In genomic region chr14:105912641-105913180, GRCh38 we compare ENCODE assay signal across 26 cellular contexts.
DNase-seq lines count a peak whose midpoint lies in the region; ATAC-seq and TF ChIP-seq lines count a peak whose summit lies in the region.
"Had no signal": no experiment of that assay in that cellular context is flagged by ENCODE, and none has a peak within 500 bp of the region (broad histone marks: within the 10 kb centered on the region; RNA-seq: fewer than 3 reads in every experiment).

No MANE protein-coding gene starts in this region.

- H3K27me3 ChIP-seq in RWPE2 (ENCODE audit: insufficient read depth, poor library complexity, severe bottlenecking), result no peaks in the 10 kb centered on the region
- H3K27me3 ChIP-seq: BE2C had no signal

- peaks cover 12% of the 10 kb centered on the region for H3K4me1 Mint-ChIP-seq in memory B cell
- peaks cover 11 to 40% of the 10 kb centered on the region in 2 donors for H3K4me1 Mint-ChIP-seq in stimulated activated naive B cell treated with anti-CD40 and anti-IgM and Interleukin-4, amounts not matched to agents 10 μg/mL and 1 μg/mL and 100 μg/mL, for 72 hours
- no peaks in the 10 kb centered on the region for H3K4me1 Mint-ChIP-seq in endothelial cell (ENCODE audit: unreplicated experiment)
- H3K4me1 Mint-ChIP-seq: CD14-positive monocyte had no signal

- no peak for TF ChIP-seq CTCF in RWPE2 (IDR thresholded peaks at IDR 0.05; ENCODE audit: poor library complexity, severe bottlenecking)
- no peak for TF ChIP-seq CTCF in endothelial cell (IDR thresholded peaks at IDR 0.05; ENCODE audit: unreplicated experiment)

- no peaks in the 10 kb centered on the region for H3K36me3 ChIP-seq in RWPE2 (ENCODE audit: low read depth)
- H3K36me3 ChIP-seq: BE2C, HAP-1 had no signal

- no peak overlapping the region for H3K27ac ChIP-seq in RWPE2 (ENCODE audit: poor library complexity, severe bottlenecking)
- H3K27ac ChIP-seq: 22Rv1, KMS-11, PC-9 had no signal

- H3K27me3 Mint-ChIP-seq in memory B cell, result no peaks in the 10 kb centered on the region
- H3K27me3 Mint-ChIP-seq in stimulated activated naive B cell treated with anti-CD40 and anti-IgM and Interleukin-4, amounts not matched to agents 10 μg/mL and 1 μg/mL and 100 μg/mL, for 72 hours, result no peaks in the 10 kb centered on the region
- H3K27me3 Mint-ChIP-seq in endothelial cell (ENCODE audit: unreplicated experiment), result peaks cover 23% of the 10 kb centered on the region

- H3K9me3 ChIP-seq in RWPE2 (ENCODE audit: severe bottlenecking), result no peaks in the 10 kb centered on the region
- H3K9me3 ChIP-seq: BE2C, HAP-1 had no signal

- H3K4me3 Mint-ChIP-seq in memory B cell, result peak overlapping the region; percentile 58
- H3K4me3 Mint-ChIP-seq in stimulated activated naive B cell treated with anti-CD40 and anti-IgM and Interleukin-4, amounts not matched to agents 10 μg/mL and 1 μg/mL and 100 μg/mL, for 72 hours, result peak overlapping the region; percentile 25 to 35
- H3K4me3 Mint-ChIP-seq in endothelial cell (ENCODE audit: unreplicated experiment), result no peak overlapping the region
- H3K4me3 Mint-ChIP-seq: CD14-positive monocyte, HFFc6 had no signal

- H3K4me1 ChIP-seq in RWPE2 (ENCODE audit: insufficient read depth, poor library complexity, severe bottlenecking), result no peaks in the 10 kb centered on the region
- H3K4me1 ChIP-seq: HAP-1 had no signal

- H3K27ac Mint-ChIP-seq in memory B cell, result no peak overlapping the region
- peak overlapping the region; percentile 42 for H3K27ac Mint-ChIP-seq in stimulated activated naive B cell treated with anti-CD40 and anti-IgM and Interleukin-4, amounts not matched to agents 10 μg/mL and 1 μg/mL and 100 μg/mL, for 72 hours
- H3K27ac Mint-ChIP-seq in endothelial cell (ENCODE audit: unreplicated experiment), result no peak overlapping the region
- H3K27ac Mint-ChIP-seq: CD14-positive monocyte, HFFc6 had no signal

- DNase-seq in activated effector memory CD4-positive, alpha-beta T cell treated with anti-CD3 and anti-CD28 coated beads, Interleukin-2, amount 50 U/mL, for 16 hours, result peak; percentile 16
- DNase-seq in activated effector memory CD4-positive, alpha-beta T cell treated with Interleukin-2 at 50 U/mL for 16 hours, result no peak
- DNase-seq in RWPE2 (ENCODE audit: low spot score) (peak; percentile 24), memory B cell (ENCODE audit: low spot score in 2 of 2) (no peak), mucosa of gallbladder (ENCODE audit: low spot score) (no peak), endothelial cell (ENCODE audit: low spot score) (no peak)
- no peak for DNase-seq in stimulated activated naive B cell treated with anti-CD40 and anti-IgM and Interleukin-4, amounts not matched to agents 10 μg/mL and 1 μg/mL and 100 μg/mL, for 72 hours
- DNase-seq: BE2C; Calu3; DND-41; GOT3; HFFc6; IMR-90; MM.1S; NCI-H2029; NCI-H446; NCI-H524 treated with DMSO at 0.1 percent for 48 hours; NCI-H82; NK-92 treated with Interleukin-12 subunit alpha and Interleukin-12 subunit beta, amount 100 ng/mL, for 24 hours; PC-9; SIG-M5 had no signal

- H3K9me3 Mint-ChIP-seq in memory B cell (no peaks in the 10 kb centered on the region), endothelial cell (ENCODE audit: unreplicated experiment) (peaks cover 12% of the 10 kb centered on the region)
- H3K9me3 Mint-ChIP-seq in stimulated activated naive B cell treated with anti-CD40 and anti-IgM and Interleukin-4, amounts not matched to agents 10 μg/mL and 1 μg/mL and 100 μg/mL, for 72 hours, result peaks cover 2 to 3% of the 10 kb centered on the region in 2 donors

- peaks cover 10% of the 10 kb centered on the region for H3K36me3 Mint-ChIP-seq in memory B cell
- H3K36me3 Mint-ChIP-seq in stimulated activated naive B cell treated with anti-CD40 and anti-IgM and Interleukin-4, amounts not matched to agents 10 μg/mL and 1 μg/mL and 100 μg/mL, for 72 hours, result peaks cover 23 to 32% of the 10 kb centered on the region in 2 donors
- H3K36me3 Mint-ChIP-seq in endothelial cell (ENCODE audit: low read depth, unreplicated experiment), result peaks cover 9% of the 10 kb centered on the region
- H3K36me3 Mint-ChIP-seq: CD14-positive monocyte had no signal

- H3K4me3 ChIP-seq in RWPE2 (ENCODE audit: severe bottlenecking), result no peak overlapping the region
- H3K4me3 ChIP-seq: HAP-1, PC-9 had no signal

- no peak for ATAC-seq in RWPE2 (ENCODE audit: low read depth)
- no peak for ATAC-seq in memory B cell (ENCODE audit: low read depth)
- no peak for ATAC-seq in stimulated activated naive B cell treated with anti-CD40 and anti-IgM and Interleukin-4, amounts not matched to agents 10 μg/mL and 1 μg/mL and 100 μg/mL, for 72 hours (replicated peaks)
- no peak for ATAC-seq in HG03439 (IDR thresholded peaks at IDR 0.05; ENCODE audit: unreplicated experiment)

Comparison
In these comparisons a context has a peak if more than half of its experiments do, and no peak if none do; other contexts are left out.
1. DNase-seq: peak in activated effector memory CD4-positive, alpha-beta T cell treated with anti-CD3 and anti-CD28 coated beads, Interleukin-2, amount 50 U/mL, for 16 hours (single experiment) and RWPE2 (single experiment); none in activated effector memory CD4-positive, alpha-beta T cell treated with Interleukin-2 at 50 U/mL for 16 hours (single experiment), memory B cell (0 of 2), stimulated activated naive B cell treated with anti-CD40 and anti-IgM and Interleukin-4, amounts not matched to agents 10 μg/mL and 1 μg/mL and 100 μg/mL, for 72 hours (single experiment), mucosa of gallbladder (single experiment) and endothelial cell (single experiment).